ENCODE assay signal across 20 cellular contexts in genomic region chr3:121649645-121650044, GRCh38. TPM values are rescaled to one million over a fixed set of nuclear protein-coding genes. Genes with fewer than 3 reads are reported as not detected.
DNase-seq lines count a peak whose midpoint lies in the region; ATAC-seq and TF ChIP-seq lines count a peak whose summit lies in the region.
"Had no signal": no experiment of that assay in that cellular context is flagged by ENCODE, and none has a peak within 500 bp of the region (broad histone marks: within the 10 kb centered on the region; RNA-seq: fewer than 3 reads in every experiment).

No MANE protein-coding gene starts in this region.

- H3K4me1 ChIP-seq in heart left ventricle (peaks cover 0 to 23% (median 10%) of the 10 kb centered on the region in 12 donors), tibial artery (peaks cover 0 to 28% (median 8%) of the 10 kb centered on the region in 4 donors)

- POLR2A ChIA-PET in T-cell (lab: Charles Lee), result no interaction called here

- no peak for ATAC-seq in heart left ventricle
- no peak for ATAC-seq in Right ventricle myocardium superior (ENCODE audit: poor library complexity)
- ATAC-seq in T-cell (replicated peaks in 1 of 4), result no peak
- ATAC-seq: left cardiac atrium had no signal

- CTCF ChIA-PET in T-cell (lab: Charles Lee), result interaction anchor here in 1 of 2 donors (1.1 kb wide), 1 partner anchor 11 kb away, joined by 4 read pairs; the partner anchor contains the start of gene HCLS1

- peak overlapping the region in 1 of 2 donors; percentile 48 for H3K27ac Mint-ChIP-seq in T-cell
- H3K27ac Mint-ChIP-seq: activated T-helper 1 cell treated with anti-CD3 and anti-CD28 coated beads, Interleukin-12 subunit alpha, Interleukin-12 subunit beta, Interleukin-2, Interleukin-4 antibody, amounts not matched to agents 30 ng/mL and 10 ng/mL and 1 ng/mL, durations not matched to agents 14 hours and 24 hours and 36 hours had no signal

- peak overlapping the region in 9 of 12 donors; percentile 39 to 88 (median 76) for H3K27ac ChIP-seq in heart left ventricle
- H3K27ac ChIP-seq in tibial artery, result peak overlapping the region; percentile 61 to 76

- H3K9me3 Mint-ChIP-seq in T-cell, result no peaks in the 10 kb centered on the region
- H3K9me3 Mint-ChIP-seq: activated T-helper 1 cell treated with anti-CD3 and anti-CD28 coated beads, Interleukin-12 subunit alpha, Interleukin-12 subunit beta, Interleukin-2, Interleukin-4 antibody, amounts not matched to agents 30 ng/mL and 10 ng/mL and 1 ng/mL, durations not matched to agents 14 hours and 24 hours and 36 hours; IgD-negative memory B cell had no signal

- intact Hi-C loops in heart left ventricle (cut with DNase I), result loop anchor here in 8 of 10 donors (2.0 to 10.0 kb wide), 9 partner anchors 19 to 105 kb away; partner anchors contain the start of genes POLQ (in 4 of the 8) and FBXO40 (in 1 of the 8)
- intact Hi-C loops in Right ventricle myocardium superior (cut with DNase I), result loop anchor here (5.0 kb wide), 1 partner anchor 102 kb away; the partner anchor contains the start of gene POLQ
- intact Hi-C loops in tibial artery (cut with DNase I; ENCODE audit: low total_unique reads), result no loop called here

- no peak overlapping the region for H3K4me3 Mint-ChIP-seq in T-cell
- H3K4me3 Mint-ChIP-seq: activated T-helper 1 cell treated with anti-CD3 and anti-CD28 coated beads, Interleukin-12 subunit alpha, Interleukin-12 subunit beta, Interleukin-2, Interleukin-4 antibody, amounts not matched to agents 30 ng/mL and 10 ng/mL and 1 ng/mL, durations not matched to agents 14 hours and 24 hours and 36 hours; IgD-negative memory B cell had no signal

- H3K36me3 ChIP-seq in heart left ventricle (peaks cover 0 to 67% (median 3%) of the 10 kb centered on the region in 9 donors), tibial artery (no peaks in the 10 kb centered on the region)

- TF ChIP-seq POLR2A in heart left ventricle (IDR thresholded peaks at IDR 0.05), result no peak

- H3K4me1 Mint-ChIP-seq in T-cell, result peaks cover 44 to 59% (median 58%) of the 10 kb centered on the region in 3 donors

- no peaks in the 10 kb centered on the region for H3K27me3 ChIP-seq in heart left ventricle
- H3K27me3 ChIP-seq in tibial artery, result no peaks in the 10 kb centered on the region

- H3K36me3 Mint-ChIP-seq in T-cell, result peaks cover 53% of the 10 kb centered on the region

- peaks cover 0 to 21% (median 3%) of the 10 kb centered on the region in 12 donors for H3K9me3 ChIP-seq in heart left ventricle
- H3K9me3 ChIP-seq in tibial artery, result no peaks in the 10 kb centered on the region

- TF ChIP-seq CTCF in heart left ventricle (IDR thresholded peaks at IDR 0.05) (no peak), epithelial cell of esophagus (IDR thresholded peaks at IDR 0.05; ENCODE audit: insufficient read depth, low read depth, low read length, missing control alignments) (no peak), tibial artery (IDR thresholded peaks at IDR 0.05) (no peak)

- no peaks in the 10 kb centered on the region for H3K27me3 Mint-ChIP-seq in T-cell
- H3K27me3 Mint-ChIP-seq: IgD-negative memory B cell had no signal

- H3K4me3 ChIP-seq in heart left ventricle, result no peak overlapping the region
- H3K4me3 ChIP-seq in epithelial cell of esophagus (ENCODE audit: low read length), result no peak overlapping the region
- H3K4me3 ChIP-seq in tibial artery, result no peak overlapping the region

- DNase-seq in heart left ventricle (no peak), Right ventricle myocardium superior (no peak), LHCN-M2 (ENCODE audit: low read depth) (peak; percentile 20), epithelial cell of esophagus (ENCODE audit: low read depth) (peak; percentile 71), tibial artery (no peak), AG20443 (ENCODE audit: low spot score) (no peak), NCI-H748 treated with DMSO at 0.1 percent for 48 hours (lab: John Stamatoyannopoulos, UW) (no peak), T-cell (no peak)
- DNase-seq: caudate nucleus; effector memory CD4-positive, alpha-beta T cell; GOT3; left cardiac atrium; NCI-H1930; retina; SHP77 treated with DMSO at 0.1 percent for 48 hours; stimulated activated naive CD4-positive, alpha-beta T cell treated with Interleukin-2 at 50 U/mL for 16 hours; T-helper 1 cell; trophoblast cell had no signal

RNA-seq across cellular contexts. Expression of gene HCLS1, which starts 11.1 kb away (rescaled TPM):
- total RNA-seq in heart left ventricle, result 10 to 100 TPM in 7 of 9 donors, 1 to 10 TPM in 2; 7.4 to 72.4 (median 10.6) TPM
- polyA plus RNA-seq in heart left ventricle, result 10 to 100 TPM in 1 of 2 donors, 1 to 10 TPM in 1; 8.9 to 18.0 TPM
- total RNA-seq in Right ventricle myocardium superior, result 9.6 TPM
- not detected in 2 replicates for total RNA-seq in LHCN-M2 (2014; rRNA removed)
- polyA plus RNA-seq in LHCN-M2 (2012), result not detected
- total RNA-seq in T-cell, result 100 to 1,000 TPM; 280 to 329 (median 321) TPM

RNA-seq across cellular contexts. Expression of gene FBXO40, which starts 56.5 kb away (rescaled TPM):
- 100 to 1,000 TPM in 7 of 9 donors, 10 to 100 TPM in 2; 85.5 to 268 (median 192) TPM for total RNA-seq in heart left ventricle
- polyA plus RNA-seq in heart left ventricle, result 10 to 100 TPM in 1 of 2 donors, 1 to 10 TPM in 1; 4.7 to 46.6 TPM
- 207 TPM for total RNA-seq in Right ventricle myocardium superior
- not detected in 2 replicates for total RNA-seq in LHCN-M2 (2014; rRNA removed)
- not detected for polyA plus RNA-seq in LHCN-M2 (2012)
- total RNA-seq in T-cell, result not detected
- total RNA-seq: activated T-helper 1 cell treated with anti-CD3 and anti-CD28 coated beads, Interleukin-12 subunit alpha, Interleukin-12 subunit beta, Interleukin-2, Interleukin-4 antibody, amounts not matched to agents 30 ng/mL and 10 ng/mL and 1 ng/mL, durations not matched to agents 14 hours and 24 hours and 36 hours had no signal

Comparison
In these comparisons a context has a peak if more than half of its experiments do, and no peak if none do; other contexts are left out.
1. DNase-seq: peak in LHCN-M2 (single experiment) and epithelial cell of esophagus (single experiment); none in heart left ventricle (0 of 5), Right ventricle myocardium superior (single experiment), tibial artery (0 of 2), AG20443 (single experiment), NCI-H748 treated with DMSO at 0.1 percent for 48 hours (single experiment) and T-cell (0 of 34).
2. RNA of gene FBXO40, which starts 56.5 kb away (total RNA-seq): 207 TPM in Right ventricle myocardium superior (single experiment) and 85.5 to 268 TPM in heart left ventricle; not detected in LHCN-M2 and not detected in T-cell; every median in the first group is over 10 times any median in the second.